Comparison of ENCODE assay signal across 3 cellular contexts in genomic region chr17:48060249-48060648, GRCh38.
TF ChIP-seq lines count a peak whose summit lies in the region.

No MANE protein-coding gene starts in this region.

TF ChIP-seq in K562, 482 proteins besides CTCF, POLR2A, EP300 and RAD21:
- peak; percentile 53 for TF ChIP-seq RBFOX2 (IDR thresholded peaks at IDR 0.05; ENCODE audit: low read depth, low read length)
- peak; percentile 22; the same call in 1 of the 2 replicates for TF ChIP-seq ZNF263 (CRISPR knock-in tag; IDR thresholded peaks at IDR 0.05; ENCODE audit: borderline replicate concordance)
- no peak for TF ChIP-seq TOE1 (IDR thresholded peaks at IDR 0.05; ENCODE audit: borderline replicate concordance)
- TF ChIP-seq TOE1 (CRISPR knock-in tag; IDR thresholded peaks at IDR 0.05; ENCODE audit: borderline replicate concordance, low read depth) = no peak

TF ChIP-seq in SK-N-SH, 30 proteins besides CTCF, POLR2A, EP300 and RAD21:
- no peak for TF ChIP-seq FOXM1 (IDR thresholded peaks at IDR 0.05; ENCODE audit: low read depth)
- no peak for TF ChIP-seq RXRA (IDR thresholded peaks at IDR 0.05; ENCODE audit: borderline replicate concordance, low read depth)
- no peak for TF ChIP-seq SIN3A (IDR thresholded peaks at IDR 0.05; ENCODE audit: borderline replicate concordance, low read depth, low read length)

TF ChIP-seq in HEK293T, 16 proteins besides CTCF, POLR2A, EP300 and RAD21:
- no peak for TF ChIP-seq ARNT (IDR thresholded peaks at IDR 0.05)
- TF ChIP-seq FOXA1 (IDR thresholded peaks at IDR 0.05) = no peak
- no peak for TF ChIP-seq SUZ12 (IDR thresholded peaks at IDR 0.05)
- no peak for TF ChIP-seq LEF1 (IDR thresholded peaks at IDR 0.05; ENCODE audit: borderline replicate concordance)
- no peak for TF ChIP-seq CTBP1 (IDR thresholded peaks at IDR 0.05; ENCODE audit: borderline replicate concordance)
- TF ChIP-seq NFRKB (IDR thresholded peaks at IDR 0.05) = no peak
- TF ChIP-seq FOXM1 (IDR thresholded peaks at IDR 0.05; ENCODE audit: borderline replicate concordance) = no peak
- TF ChIP-seq HDGF (IDR thresholded peaks at IDR 0.05; ENCODE audit: borderline replicate concordance) = no peak
- TF ChIP-seq ZNF384 (IDR thresholded peaks at IDR 0.05) = no peak
- TF ChIP-seq TARDBP (IDR thresholded peaks at IDR 0.05) = no peak
- TF ChIP-seq SP1 (IDR thresholded peaks at IDR 0.05) = no peak
- no peak for TF ChIP-seq BHLHE40 (IDR thresholded peaks at IDR 0.05; ENCODE audit: borderline replicate concordance)
- no peak for TF ChIP-seq PKNOX1 (IDR thresholded peaks at IDR 0.05)
- no peak for TF ChIP-seq L3MBTL2 (conservative IDR thresholded peaks at IDR 0.05)
- TF ChIP-seq FOXK2 (IDR thresholded peaks at IDR 0.05) = no peak
- TF ChIP-seq ELF4 (IDR thresholded peaks at IDR 0.05) = no peak
